In the genomic region with DNA sequence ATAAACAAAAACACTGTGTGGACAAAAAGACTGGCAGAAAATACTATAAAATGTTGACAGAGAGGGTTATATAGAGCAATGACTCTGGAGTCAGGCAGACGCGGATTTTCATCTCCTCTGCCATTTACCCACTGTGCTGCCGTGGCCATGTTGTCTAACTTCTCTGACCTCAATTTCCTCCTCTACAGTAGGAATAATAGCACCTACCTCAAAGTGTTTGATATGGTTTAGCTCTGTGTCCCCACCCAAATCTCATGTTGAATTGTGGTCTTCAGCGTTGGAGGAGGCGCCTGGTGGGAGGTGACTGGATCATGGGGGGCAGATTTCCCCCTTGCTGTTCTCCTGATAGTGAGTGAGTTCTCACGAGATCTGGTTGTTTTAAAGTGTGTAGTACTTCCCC, we compare ENCODE assay signal across 9 cellular contexts.
"Had no signal": no experiment of that assay in that cellular context is flagged by ENCODE, and none has a peak within 500 bp of the region (broad histone marks: within the 10 kb centered on the region; RNA-seq: fewer than 3 reads in every experiment).

No MANE protein-coding gene starts in this region.

- H3K36me3 ChIP-seq: HAP-1 had no signal

- H3K9me3 ChIP-seq: HAP-1 had no signal

- H3K4me1 ChIP-seq: HAP-1 had no signal

- H3K27ac Mint-ChIP-seq: HFFc6 had no signal

- H3K4me3 ChIP-seq: GM23248, HAP-1, K562 had no signal

- ATAC-seq: HCT116, K562 had no signal

- DNase-seq: GM23248, GOT3, H7, HFFc6, IMR-90, KG1 had no signal

- H3K4me3 Mint-ChIP-seq: HFFc6 had no signal

- H3K27ac ChIP-seq: GM23248 had no signal
